Comparison of ENCODE assay signal across 29 cellular contexts in genomic region chr5:3190930-3191329, GRCh38.
"Had no signal": no experiment of that assay in that cellular context is flagged by ENCODE, and none has a peak within 500 bp of the region (broad histone marks: within the 10 kb centered on the region; RNA-seq: fewer than 3 reads in every experiment).

No MANE protein-coding gene starts in this region.

- H3K27me3 ChIP-seq: ascending aorta, cardiac muscle cell, foreskin keratinocyte had no signal

- ATAC-seq: activated naive CD4-positive, alpha-beta T cell treated with anti-CD3 and anti-CD28 coated beads, Interleukin-2, amount 50 U/mL, for 72 hours; activated T-cell treated with anti-CD3 and anti-CD28 coated beads, Interleukin-2, amount 50 U/mL, for 72 hours; effector memory CD8-positive, alpha-beta T cell; foreskin keratinocyte; gastrocnemius medialis; heart right ventricle had no signal

- H3K9me3 ChIP-seq: ascending aorta, breast epithelium, esophagus muscularis mucosa, gastrocnemius medialis, heart right ventricle had no signal

- H3K27ac Mint-ChIP-seq: activated CD4-positive, alpha-beta memory T cell treated with anti-CD3 and anti-CD28 coated beads, Interleukin-2, amount 10 ng/mL, durations not matched to agents 7 days and 5 days; activated CD4-positive, alpha-beta T cell treated with anti-CD3 and anti-CD28 coated beads, Interleukin-2, amount 10 ng/mL, durations not matched to agents 7 days and 5 days; activated naive CD4-positive, alpha-beta T cell treated with anti-CD3 and anti-CD28 coated beads, Interleukin-2, amount 10 ng/mL, durations not matched to agents 7 days and 5 days; activated naive CD4-positive, alpha-beta T cell treated with anti-CD3 and anti-CD28 coated beads, Interleukin-2, amount 50 U/mL, for 72 hours; activated naive CD8-positive, alpha-beta T cell treated with anti-CD3 and anti-CD28 coated beads, Interleukin-2, amount 10 ng/mL, durations not matched to agents 7 days and 5 days; activated T-cell treated with anti-CD3 and anti-CD28 coated beads, Interleukin-2, amount 50 U/mL, for 24 hours; activated T-cell treated with anti-CD3 and anti-CD28 coated beads, Interleukin-2, amount 50 U/mL, for 72 hours; effector memory CD8-positive, alpha-beta T cell had no signal

- H3K36me3 ChIP-seq: ascending aorta, breast epithelium, cardiac muscle cell, esophagus muscularis mucosa, gastrocnemius medialis, heart right ventricle had no signal

- H3K27ac ChIP-seq: ascending aorta, breast epithelium, cardiac muscle cell, esophagus muscularis mucosa, foreskin keratinocyte, gastrocnemius medialis, heart right ventricle had no signal

- DNase-seq: activated CD4-positive, alpha-beta memory T cell treated with anti-CD3 and anti-CD28 coated beads, Interleukin-2, amount 10 ng/mL, durations not matched to agents 7 days and 5 days; activated CD4-positive, alpha-beta T cell treated with anti-CD3 and anti-CD28 coated beads for 1 hour; activated CD4-positive, alpha-beta T cell treated with anti-CD3 and anti-CD28 coated beads for 4 hours; activated CD4-positive, alpha-beta T cell treated with anti-CD3 and anti-CD28 coated beads, Interleukin-2, amount 10 ng/mL, durations not matched to agents 7 days and 5 days; activated CD4-positive, alpha-beta T cell treated with anti-CD3 and anti-CD28 coated beads, Interleukin-2, amount 50 U/mL, for 4 hours; activated CD8-positive, alpha-beta memory T cell treated with anti-CD3 and anti-CD28 coated beads, Interleukin-2, amount 50 U/mL, for 48 hours; activated gamma-delta T cell; activated naive CD4-positive, alpha-beta T cell; activated naive CD4-positive, alpha-beta T cell treated with anti-CD3 and anti-CD28 coated beads, Interleukin-2, amount 10 ng/mL, durations not matched to agents 7 days and 5 days; activated naive CD8-positive, alpha-beta T cell treated with anti-CD3 and anti-CD28 coated beads, Interleukin-2, amount 10 ng/mL, durations not matched to agents 7 days and 5 days; activated T-cell treated with anti-CD3 and anti-CD28 coated beads for 4 hours; activated T-cell treated with anti-CD3 and anti-CD28 coated beads, Interleukin-2, amount 50 U/mL, for 24 hours; activated T-cell treated with anti-CD3 and anti-CD28 coated beads, Interleukin-2, amount 50 U/mL, for 72 hours; cortex of kidney; dermis blood vessel endothelial cell; effector CD4-positive, alpha-beta T cell; effector memory CD8-positive, alpha-beta T cell; erythroblast; foreskin keratinocyte; gastrocnemius medialis; heart right ventricle; T-helper 2 cell had no signal

- H3K4me1 Mint-ChIP-seq: activated CD4-positive, alpha-beta memory T cell treated with anti-CD3 and anti-CD28 coated beads, Interleukin-2, amount 10 ng/mL, durations not matched to agents 7 days and 5 days; activated CD4-positive, alpha-beta T cell treated with anti-CD3 and anti-CD28 coated beads, Interleukin-2, amount 10 ng/mL, durations not matched to agents 7 days and 5 days; activated naive CD4-positive, alpha-beta T cell treated with anti-CD3 and anti-CD28 coated beads, Interleukin-2, amount 10 ng/mL, durations not matched to agents 7 days and 5 days; activated naive CD8-positive, alpha-beta T cell treated with anti-CD3 and anti-CD28 coated beads, Interleukin-2, amount 10 ng/mL, durations not matched to agents 7 days and 5 days; central memory CD8-positive, alpha-beta T cell had no signal

- H3K4me3 ChIP-seq: ascending aorta, breast epithelium, cardiac muscle cell, esophagus muscularis mucosa, gastrocnemius medialis, heart right ventricle had no signal

- H3K4me3 Mint-ChIP-seq: activated CD4-positive, alpha-beta memory T cell treated with anti-CD3 and anti-CD28 coated beads, Interleukin-2, amount 10 ng/mL, durations not matched to agents 7 days and 5 days; activated CD4-positive, alpha-beta T cell treated with anti-CD3 and anti-CD28 coated beads, Interleukin-2, amount 10 ng/mL, durations not matched to agents 7 days and 5 days; activated naive CD4-positive, alpha-beta T cell treated with anti-CD3 and anti-CD28 coated beads, Interleukin-2, amount 10 ng/mL, durations not matched to agents 7 days and 5 days; activated naive CD8-positive, alpha-beta T cell treated with anti-CD3 and anti-CD28 coated beads, Interleukin-2, amount 10 ng/mL, durations not matched to agents 7 days and 5 days; activated T-cell treated with anti-CD3 and anti-CD28 coated beads, Interleukin-2, amount 50 U/mL, for 24 hours; activated T-cell treated with anti-CD3 and anti-CD28 coated beads, Interleukin-2, amount 50 U/mL, for 72 hours; brain; central memory CD8-positive, alpha-beta T cell; effector memory CD8-positive, alpha-beta T cell had no signal

- H3K36me3 Mint-ChIP-seq: activated naive CD4-positive, alpha-beta T cell treated with anti-CD3 and anti-CD28 coated beads, Interleukin-2, amount 10 ng/mL, durations not matched to agents 7 days and 5 days; activated naive CD4-positive, alpha-beta T cell treated with anti-CD3 and anti-CD28 coated beads, Interleukin-2, amount 50 U/mL, for 72 hours; activated naive CD8-positive, alpha-beta T cell treated with anti-CD3 and anti-CD28 coated beads, Interleukin-2, amount 10 ng/mL, durations not matched to agents 7 days and 5 days; brain had no signal

- H3K27me3 Mint-ChIP-seq: activated CD4-positive, alpha-beta memory T cell treated with anti-CD3 and anti-CD28 coated beads, Interleukin-2, amount 10 ng/mL, durations not matched to agents 7 days and 5 days; activated CD4-positive, alpha-beta T cell treated with anti-CD3 and anti-CD28 coated beads, Interleukin-2, amount 10 ng/mL, durations not matched to agents 7 days and 5 days; activated naive CD4-positive, alpha-beta T cell treated with anti-CD3 and anti-CD28 coated beads, Interleukin-2, amount 10 ng/mL, durations not matched to agents 7 days and 5 days; activated naive CD8-positive, alpha-beta T cell treated with anti-CD3 and anti-CD28 coated beads, Interleukin-2, amount 10 ng/mL, durations not matched to agents 7 days and 5 days; activated T-cell treated with anti-CD3 and anti-CD28 coated beads, Interleukin-2, amount 50 U/mL, for 24 hours; central memory CD8-positive, alpha-beta T cell; effector memory CD8-positive, alpha-beta T cell had no signal

- H3K4me1 ChIP-seq: ascending aorta, breast epithelium, esophagus muscularis mucosa, foreskin keratinocyte, gastrocnemius medialis, heart right ventricle had no signal

- H3K9me3 Mint-ChIP-seq: activated CD4-positive, alpha-beta memory T cell treated with anti-CD3 and anti-CD28 coated beads, Interleukin-2, amount 10 ng/mL, durations not matched to agents 7 days and 5 days; activated CD4-positive, alpha-beta T cell treated with anti-CD3 and anti-CD28 coated beads, Interleukin-2, amount 10 ng/mL, durations not matched to agents 7 days and 5 days; activated naive CD4-positive, alpha-beta T cell treated with anti-CD3 and anti-CD28 coated beads, Interleukin-2, amount 10 ng/mL, durations not matched to agents 7 days and 5 days; activated naive CD8-positive, alpha-beta T cell treated with anti-CD3 and anti-CD28 coated beads, Interleukin-2, amount 10 ng/mL, durations not matched to agents 7 days and 5 days; activated T-cell treated with anti-CD3 and anti-CD28 coated beads, Interleukin-2, amount 50 U/mL, for 24 hours; activated T-cell treated with anti-CD3 and anti-CD28 coated beads, Interleukin-2, amount 50 U/mL, for 72 hours had no signal
